8 cellular contexts compared by ENCODE assay signal in the genomic region with DNA sequence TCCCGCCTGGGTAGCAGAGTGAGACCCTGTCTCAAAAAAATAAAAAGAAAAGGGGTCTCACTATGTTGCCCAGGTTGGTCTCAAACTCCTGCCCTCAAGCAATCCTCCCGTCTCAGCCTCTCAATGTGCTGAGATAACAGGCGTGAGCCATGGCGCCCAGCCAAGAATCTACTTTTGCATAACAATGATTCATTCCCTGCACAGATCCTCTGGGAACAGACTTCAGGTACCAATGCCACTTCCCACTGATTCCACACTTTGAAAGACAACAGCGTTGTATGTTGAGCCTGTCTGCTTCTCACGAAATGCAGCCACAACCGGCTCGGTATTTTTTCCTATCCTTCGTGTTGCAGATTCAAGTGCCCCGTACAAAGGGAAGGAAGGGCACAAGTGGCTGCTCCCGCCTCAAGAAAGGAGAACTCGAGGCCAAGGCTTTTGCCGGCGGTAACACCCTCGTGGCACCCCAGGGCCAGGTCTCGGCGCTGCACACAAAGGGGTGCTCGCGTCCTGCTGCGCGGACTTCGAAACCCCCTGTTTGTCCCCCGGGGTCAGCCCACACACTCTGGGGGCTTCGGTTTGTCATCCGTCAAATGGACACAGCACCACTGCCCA. TPM values are rescaled to one million over a fixed set of nuclear protein-coding genes. Genes with fewer than 3 reads are reported as not detected.
DNase-seq lines count a peak whose midpoint lies in the region; ATAC-seq lines count a peak whose summit lies in the region.

No MANE protein-coding gene starts in this region.

- ATAC-seq in GM19455 (IDR thresholded peaks at IDR 0.05; ENCODE audit: unreplicated experiment), result peak; percentile 23
- ATAC-seq in HG03558 (IDR thresholded peaks at IDR 0.05; ENCODE audit: extremely low read depth, unreplicated experiment), result peak; percentile 11

- peak overlapping the region; percentile 88 to 89 for H3K4me3 ChIP-seq in CD4-positive, alpha-beta memory T cell (ENCODE audit: low read length in 2 of 2)
- H3K4me3 ChIP-seq in esophagus (ENCODE audit: low read depth in 1 of 2, low read length in 2 of 2), result peak overlapping the region; percentile 72 to 92
- peak overlapping the region; percentile 93 to 96 for H3K4me3 ChIP-seq in mucosa of rectum (ENCODE audit: low read length in 2 of 2)
- peak overlapping the region; percentile 76 for H3K4me3 ChIP-seq in thymus (ENCODE audit: low read length)

- peak overlapping the region; percentile 86 for H3K27ac ChIP-seq in CD4-positive, alpha-beta memory T cell (ENCODE audit: low read depth, low read length)
- H3K27ac ChIP-seq in esophagus (ENCODE audit: low read depth in 2 of 2, low read length in 1 of 2) (peak overlapping the region; percentile 74 to 97), mucosa of rectum (ENCODE audit: low read depth in 2 of 2, low read length in 2 of 2) (peak overlapping the region; percentile 92 to 96), thymus (ENCODE audit: low read depth) (peak overlapping the region; percentile 72)

- no peaks in the 10 kb centered on the region for H3K9me3 Mint-ChIP-seq in CD4-positive, alpha-beta memory T cell

- H3K27ac Mint-ChIP-seq in CD4-positive, alpha-beta memory T cell, result peak overlapping the region; percentile 93 to 99 (median 96)

- intact Hi-C loops in CD4-positive, alpha-beta memory T cell (cut with micrococcal nuclease), result no loop called here

- H3K36me3 Mint-ChIP-seq in CD4-positive, alpha-beta memory T cell, result peaks cover 19 to 34% of the 10 kb centered on the region in 2 donors

- 4% methylated on average over 24 to 25 of the region's 25 CpGs for WGBS in esophagus, 2 donors
- 4% methylated on average over 25 of the region's 25 CpGs for WGBS in thymus

- peaks cover 0 to 3% of the 10 kb centered on the region in 2 donors for H3K27me3 Mint-ChIP-seq in CD4-positive, alpha-beta memory T cell

- H3K4me1 Mint-ChIP-seq in CD4-positive, alpha-beta memory T cell, result peaks cover 24 to 58% (median 37%) of the 10 kb centered on the region in 4 donors

- H3K36me3 ChIP-seq in CD4-positive, alpha-beta memory T cell (ENCODE audit: insufficient read depth, low read length), result peaks cover 12% of the 10 kb centered on the region
- H3K36me3 ChIP-seq in esophagus (ENCODE audit: control insufficient read depth in 2 of 2, insufficient read depth in 2 of 2, low read length in 1 of 2), result peaks cover 4 to 6% of the 10 kb centered on the region in 2 donors
- H3K36me3 ChIP-seq in mucosa of rectum (ENCODE audit: control insufficient read depth in 2 of 2, insufficient read depth in 2 of 2, low read length in 2 of 2), result peaks cover 21% of the 10 kb centered on the region in 2 donors
- peaks cover 13% of the 10 kb centered on the region for H3K36me3 ChIP-seq in thymus (ENCODE audit: control insufficient read depth, insufficient read depth)

- H3K9ac ChIP-seq in mucosa of rectum (ENCODE audit: low read depth in 1 of 2, low read length in 2 of 2), result peak overlapping the region; percentile 97 to 99

- CTCF ChIA-PET in CD4-positive, alpha-beta memory T cell (lab: Charles Lee; ENCODE audit: partially characterized antibody), result interaction anchor here (0.7 to 1.5 kb wide), 4 partner anchors 8 to 30 kb away, joined by 3 to 11 read pairs (median 7); no protein-coding TSS in a partner anchor

- peak overlapping the region; percentile 86 to 98 (median 94) for H3K4me3 Mint-ChIP-seq in CD4-positive, alpha-beta memory T cell

- no peaks in the 10 kb centered on the region for H3K27me3 ChIP-seq in CD4-positive, alpha-beta memory T cell (ENCODE audit: insufficient read depth, low read length)
- no peaks in the 10 kb centered on the region for H3K27me3 ChIP-seq in esophagus (ENCODE audit: control insufficient read depth in 1 of 2, insufficient read depth in 2 of 2, low read length in 2 of 2)
- H3K27me3 ChIP-seq in mucosa of rectum (ENCODE audit: control insufficient read depth in 2 of 2, insufficient read depth in 2 of 2, low read length in 2 of 2), result no peaks in the 10 kb centered on the region
- no peaks in the 10 kb centered on the region for H3K27me3 ChIP-seq in thymus (ENCODE audit: control insufficient read depth, insufficient read depth)

- H3K9me3 ChIP-seq in CD4-positive, alpha-beta memory T cell (ENCODE audit: control insufficient read depth in 1 of 2, low read length in 2 of 2), result no peaks in the 10 kb centered on the region
- H3K9me3 ChIP-seq in esophagus (ENCODE audit: control insufficient read depth in 2 of 2, insufficient read depth in 1 of 2, low read depth in 1 of 2, low read length in 1 of 2) (no peaks in the 10 kb centered on the region), mucosa of rectum (ENCODE audit: control insufficient read depth in 2 of 2, low read length in 2 of 2) (no peaks in the 10 kb centered on the region), thymus (ENCODE audit: control insufficient read depth) (no peaks in the 10 kb centered on the region)

- peak; percentile 17 to 50 (median 28) for DNase-seq in CD4-positive, alpha-beta memory T cell
- peak; percentile 90 for DNase-seq in NCI-H69 (lab: John Stamatoyannopoulos, UW)
- peak; percentile 69 for DNase-seq in activated CD8-positive, alpha-beta memory T cell treated with anti-CD3 and anti-CD28 coated beads, Interleukin-2, amount 50 U/mL, for 48 hours

- H3K4me1 ChIP-seq in CD4-positive, alpha-beta memory T cell (ENCODE audit: insufficient read depth, low read length), result peaks cover 18% of the 10 kb centered on the region
- H3K4me1 ChIP-seq in esophagus (ENCODE audit: control insufficient read depth in 2 of 2, insufficient read depth in 2 of 2, low read length in 1 of 2) (no peaks in the 10 kb centered on the region), mucosa of rectum (ENCODE audit: control insufficient read depth in 2 of 2, insufficient read depth in 2 of 2, low read length in 2 of 2) (peaks cover 4 to 7% of the 10 kb centered on the region in 2 donors), thymus (ENCODE audit: control insufficient read depth, insufficient read depth, low read length) (no peaks in the 10 kb centered on the region)

- POLR2A ChIA-PET in CD4-positive, alpha-beta memory T cell (lab: Charles Lee; ENCODE audit: partially characterized antibody), result interaction anchor here (0.6 to 2.5 kb wide), 10 partner anchors 9 to 624 kb away, joined by 3 to 41 read pairs (median 4); partner anchors contain the start of genes INTS15 and ZDHHC4

RNA-seq across cellular contexts. Expression of gene DAGLB, which starts 0.7 kb away (rescaled TPM):
- 10 to 100 TPM; 36.4 to 37.0 TPM for total RNA-seq in CD4-positive, alpha-beta memory T cell
- 10 to 100 TPM in 1 of 2 donors, 1 to 10 TPM in 1; 5.3 to 12.7 TPM for polyA plus RNA-seq in CD4-positive, alpha-beta memory T cell
- polyA plus RNA-seq in esophagus, result 1 to 10 TPM; 8.4 to 9.2 TPM
- polyA plus RNA-seq in thymus, result 19.4 TPM

RNA-seq across cellular contexts. Expression of gene KDELR2, which starts 36.9 kb away (rescaled TPM):
- total RNA-seq in CD4-positive, alpha-beta memory T cell, result 10 to 100 TPM; 41.1 to 46.4 TPM
- polyA plus RNA-seq in CD4-positive, alpha-beta memory T cell, result 10 to 100 TPM; 51.6 to 54.3 TPM
- polyA plus RNA-seq in esophagus (10 to 100 TPM; 42.1 to 52.2 TPM), thymus (46.8 TPM)

Comparison
In these comparisons a context has a peak if more than half of its experiments do, and no peak if none do; other contexts are left out.
1. Peak in every context shown above with its lines: DNase-seq, ATAC-seq, H3K4me3 ChIP-seq and H3K27ac ChIP-seq.
2. DNase-seq: peak in every context shown above with its lines; median percentile 90 in NCI-H69; 69 in activated CD8-positive, alpha-beta memory T cell treated with anti-CD3 and anti-CD28 coated beads, Interleukin-2, amount 50 U/mL, for 48 hours; 28 in CD4-positive, alpha-beta memory T cell.